22 cellular contexts compared by ENCODE assay signal in the genomic region with DNA sequence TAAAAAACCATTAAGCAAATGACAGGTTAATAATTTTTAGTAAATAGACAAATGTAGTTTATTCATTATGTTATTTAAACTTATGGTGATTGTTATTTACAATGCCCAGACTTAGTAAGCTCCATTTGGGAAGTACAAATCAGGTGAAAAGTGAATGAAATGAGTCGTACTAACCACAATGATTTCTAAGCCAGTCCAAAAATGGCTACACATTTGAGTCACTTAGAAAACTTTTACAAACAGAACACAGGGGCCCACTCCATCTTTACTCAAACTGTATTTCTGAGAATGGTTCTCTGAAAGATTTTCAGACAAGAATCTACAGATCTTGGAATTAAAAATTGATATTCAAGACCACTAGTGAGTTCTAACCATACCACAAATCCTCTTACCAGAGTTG.
DNase-seq lines count a peak whose midpoint lies in the region; ATAC-seq and TF ChIP-seq lines count a peak whose summit lies in the region.
"Had no signal": no experiment of that assay in that cellular context is flagged by ENCODE, and none has a peak within 500 bp of the region (broad histone marks: within the 10 kb centered on the region; RNA-seq: fewer than 3 reads in every experiment).

No MANE protein-coding gene starts in this region.

- no peaks in the 10 kb centered on the region for H3K27me3 ChIP-seq in kidney epithelial cell (ENCODE audit: control insufficient read depth, insufficient read depth, low read length)
- H3K27me3 ChIP-seq: dorsolateral prefrontal cortex, neural progenitor cell had no signal

- ATAC-seq in GM18907 (IDR thresholded peaks at IDR 0.05; ENCODE audit: unreplicated experiment) (peak; percentile 75), HG02588 (IDR thresholded peaks at IDR 0.05; ENCODE audit: unreplicated experiment) (peak; percentile 73), HG03378 (IDR thresholded peaks at IDR 0.05; ENCODE audit: unreplicated experiment) (peak; percentile 81), GM18498 (IDR thresholded peaks at IDR 0.05; ENCODE audit: unreplicated experiment) (no peak)
- ATAC-seq: activated T-cell treated with anti-CD3 and anti-CD28 coated beads, Interleukin-2, amount 50 U/mL, for 4 hours; stimulated activated memory B cell treated with anti-CD40 and anti-IgM and Interleukin-4, amounts not matched to agents 10 μg/mL and 1 μg/mL and 100 μg/mL, for 72 hours had no signal

- peak; percentile 16 for DNase-seq in kidney epithelial cell (ENCODE audit: low read depth)
- no peak for DNase-seq in AG08395 (ENCODE audit: low spot score)
- DNase-seq in NK-92 treated with Interleukin-12 subunit alpha and Interleukin-12 subunit beta, amount 100 ng/mL, for 24 hours (lab: John Stamatoyannopoulos, UW): no peak
- DNase-seq: activated CD4-positive, alpha-beta T cell treated with anti-CD3 and anti-CD28 coated beads for 1 hour; activated naive CD4-positive, alpha-beta T cell treated with anti-CD3 and anti-CD28 coated beads for 36 hours; activated T-cell treated with anti-CD3 and anti-CD28 coated beads, Interleukin-2, amount 50 U/mL, for 4 hours; amygdala; caudate nucleus; CD4-positive, CD25-positive, alpha-beta regulatory T cell; dorsolateral prefrontal cortex; NCI-H1436; NCI-H2171 treated with DMSO at 0.1 percent for 48 hours; NCI-H69; Right ventricle myocardium superior; stimulated activated CD4-positive, alpha-beta T cell treated with anti-CD3 and anti-CD28 coated beads, Interleukin-1b, Interleukin-23, amount 100 ng/mL, for 48 hours had no signal

- H3K4me3 ChIP-seq in kidney epithelial cell (ENCODE audit: low read depth, low read length): no peak overlapping the region
- H3K4me3 ChIP-seq: dorsolateral prefrontal cortex, neural progenitor cell, thoracic aorta had no signal

- no peak for TF ChIP-seq CTCF in kidney epithelial cell (IDR thresholded peaks at IDR 0.05; ENCODE audit: insufficient read depth, low read length, poor library complexity, severe bottlenecking)

- no peaks in the 10 kb centered on the region for H3K36me3 ChIP-seq in kidney epithelial cell (ENCODE audit: control insufficient read depth, insufficient read depth, low read length)
- H3K36me3 ChIP-seq: neural progenitor cell, thoracic aorta had no signal
